1 cellular context compared by ENCODE assay signal in genomic region chr17:50372708-50373556, GRCh38.
TF ChIP-seq lines count a peak whose summit lies in the region.

EME1 (plus strand) TSS chr17:50373229; CDS start chr17:50375209, 1,980 bp downstream.
MRPL27 (minus strand) TSS chr17:50373184; CDS start chr17:50373170, 14 bp downstream.

TF ChIP-seq in HepG2, 621 proteins besides CTCF, POLR2A, EP300 and RAD21 (continued from another document and continues in another):
- no peak for TF ChIP-seq MAF1 (CRISPR knock-in tag; IDR thresholded peaks at IDR 0.05; ENCODE audit: borderline replicate concordance)
- TF ChIP-seq ZNF724P (CRISPR knock-in tag; IDR thresholded peaks at IDR 0.05; ENCODE audit: borderline replicate concordance) = peak; percentile 74
- TF ChIP-seq PRDM10 (CRISPR knock-in tag; IDR thresholded peaks at IDR 0.05; ENCODE audit: low read depth) = peak; percentile 70; the same call in 1 of the 2 replicates
- TF ChIP-seq ZNF550 (CRISPR knock-in tag; IDR thresholded peaks at IDR 0.05; ENCODE audit: borderline replicate concordance) = peak; percentile 97; the same call in 1 of the 2 replicates
- peak; percentile 77; the same call in 1 of the 2 replicates for TF ChIP-seq MYNN (CRISPR knock-in tag; IDR thresholded peaks at IDR 0.05; ENCODE audit: low read depth)
- 0 out of 2 replicates have a peak, but pooled peaks have one; percentile 20 for TF ChIP-seq ZNF678 (CRISPR knock-in tag; IDR thresholded peaks at IDR 0.05)
- TF ChIP-seq ZNF44 (CRISPR knock-in tag; IDR thresholded peaks at IDR 0.05) = peak; percentile 93
- TF ChIP-seq MXD3 (CRISPR knock-in tag; IDR thresholded peaks at IDR 0.05) = peak; percentile 94
- 0 out of 2 replicates have a peak, but pooled peaks have one; percentile 42 for TF ChIP-seq ZNF512 (CRISPR knock-in tag; IDR thresholded peaks at IDR 0.05)
- TF ChIP-seq HINFP (CRISPR knock-in tag; IDR thresholded peaks at IDR 0.05; ENCODE audit: low read depth) = peak; percentile 86
- no peak for TF ChIP-seq EZH2 (conservative IDR thresholded peaks at IDR 0.05; ENCODE audit: low read depth, low read length)
- peak; percentile 89 for TF ChIP-seq ZBTB20 (CRISPR knock-in tag; IDR thresholded peaks at IDR 0.05; ENCODE audit: borderline replicate concordance, low read depth)
- no peak for TF ChIP-seq NFE2 (CRISPR knock-in tag; IDR thresholded peaks at IDR 0.05)
- TF ChIP-seq ZNF768 (CRISPR knock-in tag; IDR thresholded peaks at IDR 0.05) = peak; percentile 48; the same call in 1 of the 2 replicates
- TF ChIP-seq MLX (CRISPR knock-in tag; IDR thresholded peaks at IDR 0.05) = peak; percentile 74
- TF ChIP-seq ZFP1 (CRISPR knock-in tag; IDR thresholded peaks at IDR 0.05) = 0 out of 2 replicates have a peak, but pooled peaks have one; percentile 74
- no peak for TF ChIP-seq ZNF577 (CRISPR knock-in tag; IDR thresholded peaks at IDR 0.05; ENCODE audit: borderline replicate concordance, low read depth)
- TF ChIP-seq PLRG1 (conservative IDR thresholded peaks at IDR 0.05) = no peak
- peak; percentile 96; the same call in 1 of the 2 replicates for TF ChIP-seq ZNF782 (CRISPR knock-in tag; IDR thresholded peaks at IDR 0.05; ENCODE audit: borderline replicate concordance)
- TF ChIP-seq USF2 (IDR thresholded peaks at IDR 0.05; ENCODE audit: low read depth, low read length) = peak; percentile 99
- peak; percentile 98 for TF ChIP-seq USF2 (CRISPR knock-in tag; IDR thresholded peaks at IDR 0.05; ENCODE audit: borderline replicate concordance)
- TF ChIP-seq ZNF629 (CRISPR knock-in tag; conservative IDR thresholded peaks at IDR 0.05) = 0 out of 2 replicates have a peak, but pooled peaks have one; percentile 32
- TF ChIP-seq ZNF33A (CRISPR knock-in tag; IDR thresholded peaks at IDR 0.05; ENCODE audit: borderline replicate concordance) = no peak; the same call in 1 of the 2 replicates
- TF ChIP-seq ZSCAN5A (CRISPR knock-in tag; IDR thresholded peaks at IDR 0.05; ENCODE audit: borderline replicate concordance) = peak; percentile 44; the same call in 1 of the 2 replicates
- no peak for TF ChIP-seq HDAC6 (IDR thresholded peaks at IDR 0.05; ENCODE audit: low read depth, low read length)
- no peak for TF ChIP-seq TERF1 (CRISPR knock-in tag; IDR thresholded peaks at IDR 0.05)
- peak; percentile 92 for TF ChIP-seq HMGXB3 (CRISPR knock-in tag; IDR thresholded peaks at IDR 0.05; ENCODE audit: borderline replicate concordance)
- peak; percentile 72; the same call in 1 of the 2 replicates for TF ChIP-seq NCOA2 (CRISPR knock-in tag; IDR thresholded peaks at IDR 0.05)
- TF ChIP-seq MAZ (IDR thresholded peaks at IDR 0.05; ENCODE audit: borderline replicate concordance, low read depth, low read length) = no peak
- peak; percentile 88 for TF ChIP-seq MAZ (CRISPR knock-in tag; IDR thresholded peaks at IDR 0.05; ENCODE audit: low read depth)
- TF ChIP-seq NFE2L2 (IDR thresholded peaks at IDR 0.05; ENCODE audit: low read length) = no peak
- TF ChIP-seq XBP1 (CRISPR knock-in tag; IDR thresholded peaks at IDR 0.05) = no peak
- TF ChIP-seq SMAD9 (CRISPR knock-in tag; IDR thresholded peaks at IDR 0.05) = no peak; the same call in 1 of the 2 replicates
- peak; percentile 97 for TF ChIP-seq THAP7 (CRISPR knock-in tag; IDR thresholded peaks at IDR 0.05)
- TF ChIP-seq ZBTB34 (CRISPR knock-in tag; IDR thresholded peaks at IDR 0.05) = peak; percentile 82; the same call in 1 of the 2 replicates
- no peak for TF ChIP-seq ADNP (CRISPR knock-in tag; IDR thresholded peaks at IDR 0.05)
- TF ChIP-seq RXRB (CRISPR knock-in tag; IDR thresholded peaks at IDR 0.05; ENCODE audit: borderline replicate concordance) = peak; percentile 65; the same call in 1 of the 2 replicates
- peak; percentile 99 for TF ChIP-seq ZNF619 (CRISPR knock-in tag; IDR thresholded peaks at IDR 0.05)
- no peak for TF ChIP-seq RBAK (CRISPR knock-in tag; IDR thresholded peaks at IDR 0.05)
- TF ChIP-seq SMARCC2 (IDR thresholded peaks at IDR 0.05) = no peak
- TF ChIP-seq ZNF205 (CRISPR knock-in tag; IDR thresholded peaks at IDR 0.05) = peak; percentile 83
